Comparison of ENCODE assay signal across 1 cellular context in genomic region chr1:41660570-41661427, GRCh38.
TF ChIP-seq lines count a peak whose summit lies in the region.

No MANE protein-coding gene starts in this region.

TF ChIP-seq in HepG2, 621 proteins besides CTCF, POLR2A, EP300 and RAD21 (continued from another document):
- TF ChIP-seq ZNF33A (CRISPR knock-in tag; IDR thresholded peaks at IDR 0.05; ENCODE audit: borderline replicate concordance) (no peak), ZBTB38 (CRISPR knock-in tag; IDR thresholded peaks at IDR 0.05) (no peak)
